ENCODE assay signal across 1 cellular context in the genomic region with DNA sequence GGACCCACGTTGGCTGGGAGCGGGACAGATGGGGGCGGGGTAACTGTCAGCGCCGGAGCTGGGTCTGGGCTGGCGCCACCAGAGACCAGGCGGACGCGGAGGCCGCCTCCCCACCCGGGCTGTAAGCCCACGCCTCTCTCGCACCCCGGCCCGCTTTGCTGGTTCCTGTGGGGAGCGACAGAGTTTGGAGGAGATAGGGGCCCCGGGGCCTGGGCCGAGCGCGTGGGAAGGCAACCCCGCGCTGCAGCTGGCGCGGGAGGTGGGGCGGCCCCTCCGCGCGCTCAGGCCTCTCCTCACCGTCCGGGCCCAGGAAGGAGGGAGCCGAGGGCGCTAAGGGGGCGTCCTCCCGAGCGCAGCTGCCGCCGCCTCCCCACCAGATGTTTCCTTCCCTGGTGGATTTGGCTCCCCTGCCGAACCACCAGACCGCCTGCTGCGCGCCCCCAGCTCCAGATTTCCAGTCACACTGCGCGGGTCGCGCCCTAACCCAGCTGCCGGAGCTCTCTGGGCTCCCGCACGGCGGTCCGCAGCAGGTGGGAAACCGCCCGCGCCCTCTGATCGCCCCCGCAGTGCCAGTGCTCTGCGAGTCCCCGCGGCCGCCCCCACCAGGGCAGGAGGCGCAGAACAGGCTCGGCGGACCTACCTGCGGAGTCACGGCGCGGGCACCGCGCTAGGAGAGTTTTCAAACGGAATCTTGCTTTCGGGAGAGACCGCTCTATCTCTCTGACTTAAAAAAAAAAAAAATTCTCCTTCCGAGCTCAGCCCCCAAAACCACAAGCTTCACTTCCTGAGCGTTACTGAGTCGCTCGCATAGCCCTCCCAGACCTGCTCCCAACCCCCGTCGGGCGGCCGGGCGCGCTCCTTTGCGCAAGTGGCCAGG.
A peak's percentile ranks its signal among the peaks of the same experiment; 100 is the strongest.
TF ChIP-seq lines count a peak whose summit lies in the region.

No MANE protein-coding gene starts in this region.

TF ChIP-seq in HepG2, 621 proteins besides CTCF, POLR2A, EP300 and RAD21 (continued from another document):
- no peak for TF ChIP-seq BHLHE40 (IDR thresholded peaks at IDR 0.05; ENCODE audit: low read length)
- TF ChIP-seq ZNF431 (CRISPR knock-in tag; IDR thresholded peaks at IDR 0.05; ENCODE audit: borderline replicate concordance, low read depth), result no peak
- no peak for TF ChIP-seq MATR3 (CRISPR knock-in tag; IDR thresholded peaks at IDR 0.05)
- no peak for TF ChIP-seq HOXD1 (CRISPR knock-in tag; IDR thresholded peaks at IDR 0.05)
- no peak for TF ChIP-seq ZKSCAN1 (IDR thresholded peaks at IDR 0.05; ENCODE audit: low read length)
- TF ChIP-seq, protein P1, sequence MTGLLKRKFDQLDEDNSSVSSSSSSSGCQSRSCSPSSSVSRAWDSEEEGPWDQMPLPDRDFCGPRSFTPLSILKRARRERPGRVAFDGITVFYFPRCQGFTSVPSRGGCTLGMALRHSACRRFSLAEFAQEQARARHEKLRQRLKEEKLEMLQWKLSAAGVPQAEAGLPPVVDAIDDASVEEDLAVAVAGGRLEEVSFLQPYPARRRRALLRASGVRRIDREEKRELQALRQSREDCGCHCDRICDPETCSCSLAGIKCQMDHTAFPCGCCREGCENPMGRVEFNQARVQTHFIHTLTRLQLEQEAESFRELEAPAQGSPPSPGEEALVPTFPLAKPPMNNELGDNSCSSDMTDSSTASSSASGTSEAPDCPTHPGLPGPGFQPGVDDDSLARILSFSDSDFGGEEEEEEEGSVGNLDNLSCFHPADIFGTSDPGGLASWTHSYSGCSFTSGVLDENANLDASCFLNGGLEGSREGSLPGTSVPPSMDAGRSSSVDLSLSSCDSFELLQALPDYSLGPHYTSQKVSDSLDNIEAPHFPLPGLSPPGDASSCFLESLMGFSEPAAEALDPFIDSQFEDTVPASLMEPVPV (CRISPR knock-in tag; IDR thresholded peaks at IDR 0.05), result no peak
- no peak for TF ChIP-seq RFXANK (CRISPR knock-in tag; IDR thresholded peaks at IDR 0.05)
- 0 out of 2 replicates have a peak, but pooled peaks have one; percentile 15 for TF ChIP-seq ZNF605 (CRISPR knock-in tag; IDR thresholded peaks at IDR 0.05)
- TF ChIP-seq, protein P2, sequence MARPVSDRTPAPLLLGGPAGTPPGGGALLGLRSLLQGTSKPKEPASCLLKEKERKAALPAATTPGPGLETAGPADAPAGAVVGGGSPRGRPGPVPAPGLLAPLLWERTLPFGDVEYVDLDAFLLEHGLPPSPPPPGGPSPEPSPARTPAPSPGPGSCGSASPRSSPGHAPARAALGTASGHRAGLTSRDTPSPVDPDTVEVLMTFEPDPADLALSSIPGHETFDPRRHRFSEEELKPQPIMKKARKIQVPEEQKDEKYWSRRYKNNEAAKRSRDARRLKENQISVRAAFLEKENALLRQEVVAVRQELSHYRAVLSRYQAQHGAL (CRISPR knock-in tag; IDR thresholded peaks at IDR 0.05; ENCODE audit: not compliant biosample characterization), result no peak
- no peak for TF ChIP-seq ZNF230 (CRISPR knock-in tag; IDR thresholded peaks at IDR 0.05)
- TF ChIP-seq, protein P3, sequence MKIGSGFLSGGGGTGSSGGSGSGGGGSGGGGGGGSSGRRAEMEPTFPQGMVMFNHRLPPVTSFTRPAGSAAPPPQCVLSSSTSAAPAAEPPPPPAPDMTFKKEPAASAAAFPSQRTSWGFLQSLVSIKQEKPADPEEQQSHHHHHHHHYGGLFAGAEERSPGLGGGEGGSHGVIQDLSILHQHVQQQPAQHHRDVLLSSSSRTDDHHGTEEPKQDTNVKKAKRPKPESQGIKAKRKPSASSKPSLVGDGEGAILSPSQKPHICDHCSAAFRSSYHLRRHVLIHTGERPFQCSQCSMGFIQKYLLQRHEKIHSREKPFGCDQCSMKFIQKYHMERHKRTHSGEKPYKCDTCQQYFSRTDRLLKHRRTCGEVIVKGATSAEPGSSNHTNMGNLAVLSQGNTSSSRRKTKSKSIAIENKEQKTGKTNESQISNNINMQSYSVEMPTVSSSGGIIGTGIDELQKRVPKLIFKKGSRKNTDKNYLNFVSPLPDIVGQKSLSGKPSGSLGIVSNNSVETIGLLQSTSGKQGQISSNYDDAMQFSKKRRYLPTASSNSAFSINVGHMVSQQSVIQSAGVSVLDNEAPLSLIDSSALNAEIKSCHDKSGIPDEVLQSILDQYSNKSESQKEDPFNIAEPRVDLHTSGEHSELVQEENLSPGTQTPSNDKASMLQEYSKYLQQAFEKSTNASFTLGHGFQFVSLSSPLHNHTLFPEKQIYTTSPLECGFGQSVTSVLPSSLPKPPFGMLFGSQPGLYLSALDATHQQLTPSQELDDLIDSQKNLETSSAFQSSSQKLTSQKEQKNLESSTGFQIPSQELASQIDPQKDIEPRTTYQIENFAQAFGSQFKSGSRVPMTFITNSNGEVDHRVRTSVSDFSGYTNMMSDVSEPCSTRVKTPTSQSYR (CRISPR knock-in tag; IDR thresholded peaks at IDR 0.05; ENCODE audit: borderline replicate concordance), result peak; percentile 5; the same call in 1 of the 2 replicates
- TF ChIP-seq FOSL2 (CRISPR knock-in tag; IDR thresholded peaks at IDR 0.05), result 0 out of 2 replicates have a peak, but pooled peaks have one; percentile 5
- TF ChIP-seq, protein P4, sequence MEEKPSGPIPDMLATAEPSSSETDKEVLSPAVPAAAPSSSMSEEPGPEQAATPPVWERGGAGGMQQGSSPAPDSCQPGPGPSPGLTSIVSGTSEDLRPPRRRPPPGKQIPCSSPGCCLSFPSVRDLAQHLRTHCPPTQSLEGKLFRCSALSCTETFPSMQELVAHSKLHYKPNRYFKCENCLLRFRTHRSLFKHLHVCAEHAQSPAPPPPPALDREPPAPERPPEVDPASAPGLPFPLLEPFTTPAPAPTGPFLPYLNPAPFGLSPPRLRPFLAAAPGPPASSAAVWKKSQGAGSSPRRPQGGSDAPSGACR (CRISPR knock-in tag; IDR thresholded peaks at IDR 0.05), result peak; percentile 37; the same call in 1 of the 2 replicates
- no peak for TF ChIP-seq ZNF143 (CRISPR knock-in tag; IDR thresholded peaks at IDR 0.05)
- 0 out of 2 replicates have a peak, but pooled peaks have one; percentile 33 for TF ChIP-seq SRY (CRISPR knock-in tag; IDR thresholded peaks at IDR 0.05)
- TF ChIP-seq KLF15 (CRISPR knock-in tag; IDR thresholded peaks at IDR 0.05; ENCODE audit: borderline replicate concordance), result no peak; the same call in 1 of the 2 replicates
- TF ChIP-seq ZNF629 (CRISPR knock-in tag; conservative IDR thresholded peaks at IDR 0.05), result peak; percentile 23; the same call in 1 of the 2 replicates
- TF ChIP-seq KDM2A (CRISPR knock-in tag; IDR thresholded peaks at IDR 0.05; ENCODE audit: borderline replicate concordance, low read depth), result peak; percentile 69
- TF ChIP-seq ZSCAN22 (CRISPR knock-in tag; IDR thresholded peaks at IDR 0.05), result no peak
- TF ChIP-seq ZFAT (CRISPR knock-in tag; conservative IDR thresholded peaks at IDR 0.05), result no peak
- TF ChIP-seq ZNF556 (CRISPR knock-in tag; IDR thresholded peaks at IDR 0.05; ENCODE audit: borderline replicate concordance), result no peak; the same call in 1 of the 2 replicates
- TF ChIP-seq ZNF446 (CRISPR knock-in tag; IDR thresholded peaks at IDR 0.05), result 0 out of 2 replicates have a peak, but pooled peaks have one; percentile 38
